27 cellular contexts compared by ENCODE assay signal in genomic region chr2:149364839-149365238, GRCh38. TPM values are rescaled to one million over a fixed set of nuclear protein-coding genes. Genes with fewer than 3 reads are reported as not detected.
"Had no signal": no experiment of that assay in that cellular context is flagged by ENCODE, and none has a peak within 500 bp of the region (broad histone marks: within the 10 kb centered on the region; RNA-seq: fewer than 3 reads in every experiment).

No MANE protein-coding gene starts in this region.

- H3K27me3 Mint-ChIP-seq: dendritic cell treated with granulocyte-macrophage colony-stimulating factor and Interleukin-4, amounts not matched to agents 40 ng/mL and 50 ng/mL, for 4 days; progenitor cell of endocrine pancreas had no signal

- DNase-seq: effector CD8-positive, alpha-beta T cell; endodermal cell; heart right ventricle; hippocampal formation; kidney glomerular epithelial cell; left ventricle myocardium superior; lower lobe of right lung; natural killer cell; right lobe of liver; small intestine; stimulated activated CD4-positive, alpha-beta T cell treated with anti-CD3 and anti-CD28 coated beads, Interleukin-15, amount 100 ng/mL, for 24 hours; stimulated activated CD4-positive, alpha-beta T cell treated with anti-CD3 and anti-CD28 coated beads, Interleukin-4, amount 100 ng/mL, for 1 hour; stimulated activated CD8-positive, alpha-beta memory T cell treated with anti-CD3 and anti-CD28 coated beads, Interleukin-4, amount 100 ng/mL, for 48 hours; stimulated activated naive CD4-positive, alpha-beta T cell; stimulated activated naive CD8-positive, alpha-beta T cell treated with anti-CD3 and anti-CD28 coated beads, Interleukin-15, amount 100 ng/mL, for 72 hours; transverse colon had no signal

- H3K4me3 Mint-ChIP-seq: dendritic cell treated with granulocyte-macrophage colony-stimulating factor and Interleukin-4, amounts not matched to agents 40 ng/mL and 50 ng/mL, for 4 days; endodermal cell; natural killer cell; stimulated activated naive CD8-positive, alpha-beta T cell treated with anti-CD3 and anti-CD28 coated beads, Interleukin-15, amount 100 ng/mL, for 72 hours had no signal

- H3K36me3 Mint-ChIP-seq: natural killer cell had no signal

- H3K4me1 ChIP-seq: heart right ventricle, lower lobe of right lung had no signal

- H3K4me3 ChIP-seq: gastroesophageal sphincter, heart right ventricle, lower lobe of right lung, right lobe of liver, suprapubic skin, transverse colon had no signal

- H3K27ac Mint-ChIP-seq: dendritic cell treated with granulocyte-macrophage colony-stimulating factor and Interleukin-4, amounts not matched to agents 40 ng/mL and 50 ng/mL, for 4 days; natural killer cell; progenitor cell of endocrine pancreas; stimulated activated naive CD8-positive, alpha-beta T cell treated with anti-CD3 and anti-CD28 coated beads, Interleukin-15, amount 100 ng/mL, for 72 hours had no signal

- H3K9ac ChIP-seq: parathyroid adenoma had no signal

- H2AFZ ChIP-seq: parathyroid adenoma had no signal

- H3K27me3 ChIP-seq: foreskin keratinocyte, gastroesophageal sphincter, right lobe of liver, suprapubic skin, transverse colon had no signal

- FAIRE-seq: colon, islet of Langerhans, small intestine had no signal

- H3K4me1 Mint-ChIP-seq: natural killer cell; stimulated activated naive CD8-positive, alpha-beta T cell treated with anti-CD3 and anti-CD28 coated beads, Interleukin-15, amount 100 ng/mL, for 72 hours had no signal

- H3K9me3 Mint-ChIP-seq: stimulated activated naive CD8-positive, alpha-beta T cell treated with anti-CD3 and anti-CD28 coated beads, Interleukin-15, amount 100 ng/mL, for 72 hours had no signal

- H3K79me2 ChIP-seq: parathyroid adenoma had no signal

- H3K36me3 ChIP-seq: gastroesophageal sphincter, heart right ventricle, lower lobe of right lung, neutrophil, right lobe of liver, suprapubic skin, transverse colon had no signal

- H3K27ac ChIP-seq: foreskin keratinocyte, gastroesophageal sphincter, heart right ventricle, lower lobe of right lung, neutrophil, parathyroid adenoma, right lobe of liver, suprapubic skin, transverse colon had no signal

RNA-seq across cellular contexts. Expression of gene LYPD6, which starts 34.5 kb away (rescaled TPM):
- total RNA-seq: mesenteric fat pad, mononuclear cell, natural killer cell had no signal
